1 cellular context compared by ENCODE assay signal in genomic region chr10:90920986-90921643, GRCh38.
TF ChIP-seq lines count a peak whose summit lies in the region.

Gene ANKRD1, minus strand, starts transcription at chr10:90921087. Its CDS starts 60 bp downstream, at chr10:90921027.

TF ChIP-seq in HepG2, 621 proteins besides CTCF, POLR2A, EP300 and RAD21 (continued from another document and continues in another):
- TF ChIP-seq ZBTB39 (CRISPR knock-in tag; IDR thresholded peaks at IDR 0.05) = no peak
- no peak for TF ChIP-seq CBX1 (IDR thresholded peaks at IDR 0.05; ENCODE audit: low read depth)
- TF ChIP-seq PRDM10 (CRISPR knock-in tag; IDR thresholded peaks at IDR 0.05; ENCODE audit: low read depth) = peak; percentile 66; the same call in 1 of the 2 replicates
- TF ChIP-seq ERF (CRISPR knock-in tag; IDR thresholded peaks at IDR 0.05) = peak; percentile 82
- peak; percentile 33; the same call in 1 of the 2 replicates for TF ChIP-seq MLX (CRISPR knock-in tag; IDR thresholded peaks at IDR 0.05)
- TF ChIP-seq MAFK (conservative IDR thresholded peaks at IDR 0.05 in 1 of 2, IDR thresholded peaks at IDR 0.05 in 1 of 2; ENCODE audit: low read length in 2 of 2) = peak; percentile 68 to 74
- peak; percentile 44; the same call in 1 of the 2 replicates for TF ChIP-seq THRA (CRISPR knock-in tag; IDR thresholded peaks at IDR 0.05; ENCODE audit: borderline replicate concordance)
- TF ChIP-seq ELF3 (CRISPR knock-in tag; IDR thresholded peaks at IDR 0.05) = peak; percentile 96
- 0 out of 2 replicates have a peak, but pooled peaks have one; percentile 57 for TF ChIP-seq KDM1A (CRISPR knock-in tag; IDR thresholded peaks at IDR 0.05)
- 0 out of 2 replicates have a peak, but pooled peaks have one; percentile 15 for TF ChIP-seq CREB1 (IDR thresholded peaks at IDR 0.05)
- 0 out of 2 replicates have a peak, but pooled peaks have one; percentile 58 for TF ChIP-seq CREB1 (CRISPR knock-in tag; IDR thresholded peaks at IDR 0.05)
- TF ChIP-seq SMARCE1 (IDR thresholded peaks at IDR 0.05; ENCODE audit: borderline replicate concordance) = no peak
- peak; percentile 60; the same call in 1 of the 2 replicates for TF ChIP-seq ZBTB43 (CRISPR knock-in tag; conservative IDR thresholded peaks at IDR 0.05)
- TF ChIP-seq CERS6 (CRISPR knock-in tag; IDR thresholded peaks at IDR 0.05) = no peak
- TF ChIP-seq SMC3 (IDR thresholded peaks at IDR 0.05; ENCODE audit: low read length) = peak; percentile 32; the same call in 1 of the 2 replicates
- peak; percentile 74 for TF ChIP-seq IKZF5 (CRISPR knock-in tag; IDR thresholded peaks at IDR 0.05)
- no peak for TF ChIP-seq FUBP1 (CRISPR knock-in tag; IDR thresholded peaks at IDR 0.05; ENCODE audit: borderline replicate concordance)
- TF ChIP-seq MAFF (IDR thresholded peaks at IDR 0.05; ENCODE audit: low read depth, low read length) = peak; percentile 86
- no peak for TF ChIP-seq RBFOX2 (IDR thresholded peaks at IDR 0.05; ENCODE audit: low read depth, low read length)
- peak; percentile 100 for TF ChIP-seq JUND (CRISPR knock-in tag; IDR thresholded peaks at IDR 0.05)
- TF ChIP-seq CBX5 (CRISPR knock-in tag; IDR thresholded peaks at IDR 0.05; ENCODE audit: borderline replicate concordance) = peak; percentile 62; the same call in 1 of the 2 replicates
- peak; percentile 70 for TF ChIP-seq SKI (IDR thresholded peaks at IDR 0.05; ENCODE audit: partially characterized antibody)
- peak; percentile 86 for TF ChIP-seq ISL2 (CRISPR knock-in tag; IDR thresholded peaks at IDR 0.05)
- TF ChIP-seq ZHX1 (CRISPR knock-in tag; IDR thresholded peaks at IDR 0.05; ENCODE audit: low read depth) = no peak
- no peak for TF ChIP-seq ZNF260 (CRISPR knock-in tag; IDR thresholded peaks at IDR 0.05; ENCODE audit: borderline replicate concordance, low read depth)
- no peak for TF ChIP-seq ZNF333 (CRISPR knock-in tag; IDR thresholded peaks at IDR 0.05; ENCODE audit: borderline replicate concordance)
- TF ChIP-seq SALL2 (CRISPR knock-in tag; IDR thresholded peaks at IDR 0.05) = 0 out of 2 replicates have a peak, but pooled peaks have one; percentile 49
- TF ChIP-seq ZFP91 (CRISPR knock-in tag; IDR thresholded peaks at IDR 0.05; ENCODE audit: borderline replicate concordance) = no peak
- 0 out of 2 replicates have a peak, but pooled peaks have one; percentile 46 for TF ChIP-seq ZBTB7B (CRISPR knock-in tag; IDR thresholded peaks at IDR 0.05)
- TF ChIP-seq PBX3 (CRISPR knock-in tag; IDR thresholded peaks at IDR 0.05; ENCODE audit: borderline replicate concordance) = no peak
- 0 out of 2 replicates have a peak, but pooled peaks have one; percentile 37 for TF ChIP-seq PITX1 (CRISPR knock-in tag; IDR thresholded peaks at IDR 0.05)
- TF ChIP-seq FOSL2 (CRISPR knock-in tag; IDR thresholded peaks at IDR 0.05) = peak; percentile 99
- TF ChIP-seq ZNF616 (CRISPR knock-in tag; IDR thresholded peaks at IDR 0.05; ENCODE audit: low read depth) = no peak
- TF ChIP-seq ZFP41 (CRISPR knock-in tag; IDR thresholded peaks at IDR 0.05; ENCODE audit: borderline replicate concordance) = no peak
- peak; percentile 78 for TF ChIP-seq RCOR2 (CRISPR knock-in tag; IDR thresholded peaks at IDR 0.05)
- 0 out of 2 replicates have a peak, but pooled peaks have one; percentile 32 for TF ChIP-seq FOXP1 (IDR thresholded peaks at IDR 0.05)
- peak; percentile 76 for TF ChIP-seq FOXP1 (CRISPR knock-in tag; IDR thresholded peaks at IDR 0.05)
